ENCODE assay signal across 1 cellular context in genomic region chr1:23010025-23010424, GRCh38.
TF ChIP-seq lines count a peak whose summit lies in the region.

No MANE protein-coding gene starts in this region.

TF ChIP-seq in HEK293, 187 proteins besides CTCF, POLR2A, EP300 and RAD21:
- TF ChIP-seq KLF1 (tag by site-specific recombination; IDR thresholded peaks at IDR 0.05): peak; percentile 36; the same call in 1 of the 2 replicates
